In genomic region chr17:78086740-78087139, GRCh38 we compare ENCODE assay signal across 35 cellular contexts. TPM values are rescaled to one million over a fixed set of nuclear protein-coding genes. Genes with fewer than 3 reads are reported as not detected.
"Had no signal": no experiment of that assay in that cellular context is flagged by ENCODE, and none has a peak within 500 bp of the region (broad histone marks: within the 10 kb centered on the region; RNA-seq: fewer than 3 reads in every experiment).

No MANE protein-coding gene starts in this region.

- H3K4me1 Mint-ChIP-seq: naive B cell had no signal

- H3K27me3 Mint-ChIP-seq: naive B cell; stimulated activated naive CD8-positive, alpha-beta T cell treated with anti-CD3 and anti-CD28 coated beads, Interleukin-15, amount 100 ng/mL, for 72 hours; type B pancreatic cell had no signal

- H3K4me3 Mint-ChIP-seq: mesothelial cell of epicardium; nephron; neural progenitor cell; stimulated activated naive CD8-positive, alpha-beta T cell treated with anti-CD3 and anti-CD28 coated beads, Interleukin-15, amount 100 ng/mL, for 72 hours; type B pancreatic cell had no signal

- FAIRE-seq: endothelial cell of umbilical vein, islet of Langerhans had no signal

- H3K9me3 ChIP-seq: esophagus muscularis mucosa, gastroesophageal sphincter, heart left ventricle, left lung, mucosa of descending colon, prostate gland, right atrium auricular region, spleen, suprapubic skin, thyroid gland had no signal

- H3K4me1 ChIP-seq: foreskin keratinocyte, neural progenitor cell, prostate gland, suprapubic skin, thyroid gland had no signal

- H3K9me3 Mint-ChIP-seq: mesothelial cell of epicardium; naive B cell; nephron; neural progenitor cell; stimulated activated naive CD8-positive, alpha-beta T cell treated with anti-CD3 and anti-CD28 coated beads, Interleukin-15, amount 100 ng/mL, for 72 hours; type B pancreatic cell had no signal

- H2AFZ ChIP-seq: hepatocyte, neural progenitor cell had no signal

- ATAC-seq: foreskin keratinocyte; gastroesophageal sphincter; heart left ventricle; left cardiac atrium; left lung; mucosa of descending colon; stimulated activated naive CD8-positive, alpha-beta T cell treated with anti-CD3 and anti-CD28 coated beads, Interleukin-15, amount 100 ng/mL, for 72 hours had no signal

- H3K27ac Mint-ChIP-seq: mesothelial cell of epicardium, nephron, neural progenitor cell, type B pancreatic cell had no signal

- DNase-seq: dermis blood vessel endothelial cell; effector memory CD4-positive, alpha-beta T cell; foreskin keratinocyte; heart left ventricle; left cardiac atrium; left lung; mesenchymal stem cell; mucosa of descending colon; naive B cell; nucleus accumbens; spleen; stimulated activated CD4-positive, alpha-beta T cell treated with anti-CD3 and anti-CD28 coated beads, Interleukin-2, amount 100 ng/mL, for 48 hours; stimulated activated naive CD4-positive, alpha-beta T cell; stimulated activated naive CD8-positive, alpha-beta T cell treated with anti-CD3 and anti-CD28 coated beads, Interleukin-15, amount 100 ng/mL, for 72 hours; thyroid gland had no signal

- H3K27me3 ChIP-seq: esophagus muscularis mucosa, foreskin keratinocyte, gastroesophageal sphincter, heart left ventricle, hepatocyte, left lung, neural progenitor cell, right atrium auricular region, spleen, suprapubic skin, thyroid gland had no signal

- H3K79me2 ChIP-seq: hepatocyte had no signal

- H3K4me3 ChIP-seq: coronary artery, esophagus muscularis mucosa, gastroesophageal sphincter, heart left ventricle, hepatocyte, left lung, mucosa of descending colon, neural progenitor cell, prostate gland, right atrium auricular region, skin epidermis, spleen, suprapubic skin, thyroid gland had no signal

- H3K4me2 ChIP-seq: hepatocyte, neural progenitor cell had no signal

- H3K9ac ChIP-seq: neural progenitor cell had no signal

- H3K27ac ChIP-seq: coronary artery, esophagus muscularis mucosa, foreskin keratinocyte, gastroesophageal sphincter, heart left ventricle, hepatocyte, left lung, neural progenitor cell, prostate gland, right atrium auricular region, skin epidermis, spleen, suprapubic skin, thyroid gland had no signal

RNA-seq across cellular contexts. Expression of gene TMC8, which starts 43.8 kb away (rescaled TPM):
- total RNA-seq: fibroblast of lung had no signal

RNA-seq across cellular contexts. Expression of gene C17orf99, which starts 59.4 kb away (rescaled TPM):
- total RNA-seq: dermis blood vessel endothelial cell, endothelial cell of umbilical vein, epithelial cell of proximal tubule, esophagus muscularis mucosa, fibroblast of lung, gastroesophageal sphincter, heart left ventricle, kidney epithelial cell, left cardiac atrium, left lung, lung microvascular endothelial cell, mesothelial cell of epicardium, mucosa of descending colon, osteocyte, prostate gland, right atrium auricular region, thyroid gland had no signal
- polyA plus RNA-seq: endothelial cell of umbilical vein, fibroblast of lung, heart left ventricle, urinary bladder had no signal
